ENCODE assay signal across 9 cellular contexts in genomic region chr2:96869824-96870630, GRCh38. TPM values are rescaled to one million over a fixed set of nuclear protein-coding genes. Genes with fewer than 3 reads are reported as not detected.
DNase-seq lines count a peak whose midpoint lies in the region; ATAC-seq, FAIRE-seq and TF ChIP-seq lines count a peak whose summit lies in the region.
"Had no signal": no experiment of that assay in that cellular context is flagged by ENCODE, and none has a peak within 500 bp of the region (broad histone marks: within the 10 kb centered on the region; RNA-seq: fewer than 3 reads in every experiment).

A gene with protein sequence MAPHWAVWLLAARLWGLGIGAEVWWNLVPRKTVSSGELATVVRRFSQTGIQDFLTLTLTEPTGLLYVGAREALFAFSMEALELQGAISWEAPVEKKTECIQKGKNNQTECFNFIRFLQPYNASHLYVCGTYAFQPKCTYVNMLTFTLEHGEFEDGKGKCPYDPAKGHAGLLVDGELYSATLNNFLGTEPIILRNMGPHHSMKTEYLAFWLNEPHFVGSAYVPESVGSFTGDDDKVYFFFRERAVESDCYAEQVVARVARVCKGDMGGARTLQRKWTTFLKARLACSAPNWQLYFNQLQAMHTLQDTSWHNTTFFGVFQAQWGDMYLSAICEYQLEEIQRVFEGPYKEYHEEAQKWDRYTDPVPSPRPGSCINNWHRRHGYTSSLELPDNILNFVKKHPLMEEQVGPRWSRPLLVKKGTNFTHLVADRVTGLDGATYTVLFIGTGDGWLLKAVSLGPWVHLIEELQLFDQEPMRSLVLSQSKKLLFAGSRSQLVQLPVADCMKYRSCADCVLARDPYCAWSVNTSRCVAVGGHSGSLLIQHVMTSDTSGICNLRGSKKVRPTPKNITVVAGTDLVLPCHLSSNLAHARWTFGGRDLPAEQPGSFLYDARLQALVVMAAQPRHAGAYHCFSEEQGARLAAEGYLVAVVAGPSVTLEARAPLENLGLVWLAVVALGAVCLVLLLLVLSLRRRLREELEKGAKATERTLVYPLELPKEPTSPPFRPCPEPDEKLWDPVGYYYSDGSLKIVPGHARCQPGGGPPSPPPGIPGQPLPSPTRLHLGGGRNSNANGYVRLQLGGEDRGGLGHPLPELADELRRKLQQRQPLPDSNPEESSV (minus strand): TSS chr2:96870080. CDS start chr2:96867886, 2,194 bp downstream.

- DNase-seq in NCI-H1436 (lab: John Stamatoyannopoulos, UW) (peak; percentile 41), NCI-H1436 treated with DMSO at 0.1 percent for 48 hours (lab: John Stamatoyannopoulos, UW) (no peak), NCI-H774 (lab: John Stamatoyannopoulos, UW) (peak; percentile 55), foreskin keratinocyte (no peak), urothelium cell line (ENCODE audit: low spot score) (peak; percentile 77)
- peak; percentile 85 for DNase-seq in activated effector memory CD4-positive, alpha-beta T cell treated with anti-CD3 and anti-CD28 coated beads, Interleukin-2, amount 50 U/mL, for 16 hours

- no peak within 1 kb of the TSS for H3K4me2 ChIP-seq in neural cell (ENCODE audit: low read length)

- H3K27me3 ChIP-seq in foreskin keratinocyte (no peaks in the 10 kb centered on the region), neural cell (ENCODE audit: insufficient read depth, low read depth, low read length) (no peaks in the 10 kb centered on the region)

- peaks cover 11% of the 10 kb centered on the region for H4K20me1 ChIP-seq in neural cell (ENCODE audit: insufficient read depth)

- H3K27ac ChIP-seq in foreskin keratinocyte (peak within 1 kb of the TSS; percentile 17), neural cell (ENCODE audit: low read length) (peak within 1 kb of the TSS; percentile 90)

- H2AFZ ChIP-seq in neural cell (ENCODE audit: low read depth, low read length) = peak within 1 kb of the TSS; percentile 14

- no peaks in the 10 kb centered on the region for H3K36me3 ChIP-seq in neural cell (ENCODE audit: insufficient read depth, low read length)

- TF ChIP-seq CTCF in foreskin keratinocyte (conservative IDR thresholded peaks at IDR 0.05) (no peak), neural cell (IDR thresholded peaks at IDR 0.05; ENCODE audit: poor library complexity, severe bottlenecking) (peak; percentile 21)

- TF ChIP-seq EP300 in neural cell (conservative IDR thresholded peaks at IDR 0.05; ENCODE audit: poor library complexity, severe bottlenecking) = peak; percentile 24

- H3K4me1 ChIP-seq in foreskin keratinocyte = peaks cover 10% of the 10 kb centered on the region

- no peaks in the 10 kb centered on the region for H3K9me2 ChIP-seq in neural cell (ENCODE audit: insufficient read depth, low read length)

- no peak for FAIRE-seq in urothelium cell line (lab: Jason Lieb, UNC)
- FAIRE-seq: G401.6 had no signal

- no peaks in the 10 kb centered on the region for H3K9me3 ChIP-seq in neural cell (ENCODE audit: low read length)

- H3K9ac ChIP-seq in neural cell (ENCODE audit: low read length) = peak within 1 kb of the TSS; percentile 98

- no peaks in the 10 kb centered on the region for H3F3A ChIP-seq in neural cell (ENCODE audit: insufficient read depth, low read length, poor library complexity, severe bottlenecking)

- TF ChIP-seq RAD21 in neural cell (conservative IDR thresholded peaks at IDR 0.05) = peak; percentile 8

- H3K4me3 ChIP-seq in neural cell (ENCODE audit: low read length) = peak within 1 kb of the TSS; percentile 94

- ATAC-seq in foreskin keratinocyte = peak; percentile 9
- no peak for ATAC-seq in GM21423 (IDR thresholded peaks at IDR 0.05; ENCODE audit: unreplicated experiment)

- peaks cover 34% of the 10 kb centered on the region for H3K79me2 ChIP-seq in neural cell (replicated peaks; ENCODE audit: insufficient read depth, low read length)

TF ChIP-seq in neural cell, 6 proteins besides CTCF, POLR2A, EP300 and RAD21:
- TF ChIP-seq SMC3 (conservative IDR thresholded peaks at IDR 0.05; ENCODE audit: poor library complexity) (peak; percentile 24), REST (IDR thresholded peaks at IDR 0.05; ENCODE audit: borderline replicate concordance) (no peak), EZH2 (IDR thresholded peaks at IDR 0.05; ENCODE audit: borderline replicate concordance, insufficient read depth, low read length, poor library complexity, severe bottlenecking) (no peak), TAF1 (IDR thresholded peaks at IDR 0.05; ENCODE audit: low read depth) (peak; percentile 25), POLR2AphosphoS5 (IDR thresholded peaks at IDR 0.05) (peak; percentile 84), MXI1 (conservative IDR thresholded peaks at IDR 0.05; ENCODE audit: poor library complexity, severe bottlenecking) (peak; percentile 51)

RNA-seq across cellular contexts. Expression of the gene that starts here (rescaled TPM):
- 9.5 and 10.5 TPM in 2 replicates for total RNA-seq in foreskin keratinocyte
- polyA plus RNA-seq in foreskin keratinocyte (6.2 and 6.6 TPM in 2 replicates), neural cell (88.7 and 101 TPM in 2 replicates)
- polyA minus RNA-seq in neural cell = 87.4 and 111 TPM in 2 replicates

Comparison
In these comparisons a context has a peak if more than half of its experiments do, and no peak if none do; other contexts are left out.
1. RNA of the gene that starts here (polyA plus RNA-seq): 88.7 to 101 TPM in neural cell; 6.2 to 6.6 TPM in foreskin keratinocyte; every median in the first group is over 10 times any median in the second.
2. DNase-seq: peak in NCI-H1436 (single experiment), NCI-H774 (single experiment), activated effector memory CD4-positive, alpha-beta T cell treated with anti-CD3 and anti-CD28 coated beads, Interleukin-2, amount 50 U/mL, for 16 hours (single experiment) and urothelium cell line (single experiment); none in NCI-H1436 treated with DMSO at 0.1 percent for 48 hours (single experiment) and foreskin keratinocyte (0 of 2).